13 cellular contexts compared by ENCODE assay signal in the genomic region with DNA sequence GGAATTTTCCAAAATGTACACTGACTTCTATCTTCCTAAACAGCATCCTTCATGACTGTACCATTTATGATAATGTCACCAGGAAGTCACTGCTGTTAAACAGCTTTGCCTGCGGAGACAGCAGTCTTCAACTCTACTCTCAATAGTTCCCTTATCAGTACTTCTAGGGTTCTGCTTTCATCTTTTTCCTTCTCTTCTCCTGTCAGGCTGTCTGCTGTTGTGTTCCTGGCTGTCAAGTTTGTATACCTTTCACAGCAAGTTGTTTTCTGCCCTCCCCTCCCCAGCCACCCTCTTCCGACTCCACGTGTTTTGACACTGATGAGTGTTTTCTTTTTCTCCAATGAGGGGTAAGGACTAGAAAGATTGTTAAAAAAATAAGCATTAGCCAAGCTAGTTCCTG. TPM values are rescaled to one million over a fixed set of nuclear protein-coding genes. Genes with fewer than 3 reads are reported as not detected.
DNase-seq lines count a peak whose midpoint lies in the region; ATAC-seq, FAIRE-seq and TF ChIP-seq lines count a peak whose summit lies in the region.
"Had no signal": no experiment of that assay in that cellular context is flagged by ENCODE, and none has a peak within 500 bp of the region (broad histone marks: within the 10 kb centered on the region; RNA-seq: fewer than 3 reads in every experiment).

No MANE protein-coding gene starts in this region.

- no peaks in the 10 kb centered on the region for H3K9me1 ChIP-seq in endothelial cell of umbilical vein (replicated peaks; ENCODE audit: control insufficient read depth, extremely low read depth, insufficient read depth, low read length)

- H3K4me1 ChIP-seq in endothelial cell of umbilical vein (ENCODE audit: control insufficient read depth, extremely low read depth, insufficient read depth, low read length) (peaks cover 9% of the 10 kb centered on the region), subcutaneous abdominal adipose tissue (ENCODE audit: control insufficient read depth in 5 of 5, insufficient read depth in 5 of 5, low read length in 5 of 5) (peaks cover 0 to 36% (median 33%) of the 10 kb centered on the region in 5 donors)

- peaks cover 65% of the 10 kb centered on the region for H3K4me1 Mint-ChIP-seq in activated naive CD4-positive, alpha-beta T cell treated with anti-CD3 and anti-CD28 coated beads, Interleukin-2, amount 50 U/mL, for 24 hours

- no peak for TF ChIP-seq POLR2A in endothelial cell of umbilical vein (IDR thresholded peaks at IDR 0.05; ENCODE audit: low read depth, low read length)

- H3K9me3 ChIP-seq in endothelial cell of umbilical vein (replicated peaks; ENCODE audit: control insufficient read depth, insufficient read depth, low read length), result no peaks in the 10 kb centered on the region
- H3K9me3 ChIP-seq in subcutaneous abdominal adipose tissue (ENCODE audit: control insufficient read depth in 5 of 5, low read length in 5 of 5), result no peaks in the 10 kb centered on the region
- H3K9me3 ChIP-seq: heart left ventricle had no signal

- H3K79me2 ChIP-seq in endothelial cell of umbilical vein (ENCODE audit: control insufficient read depth, insufficient read depth, low read length), result peaks cover 27% of the 10 kb centered on the region

- no peaks in the 10 kb centered on the region for H3K9me3 Mint-ChIP-seq in activated naive CD4-positive, alpha-beta T cell treated with anti-CD3 and anti-CD28 coated beads, Interleukin-2, amount 50 U/mL, for 24 hours

- H3K27ac ChIP-seq in endothelial cell of umbilical vein (ENCODE audit: insufficient read depth, low read depth, low read length) (no peak overlapping the region), subcutaneous abdominal adipose tissue (ENCODE audit: low read depth, low read length) (peak overlapping the region; percentile 63)
- H3K27ac ChIP-seq: brain microvascular endothelial cell had no signal

- no peaks in the 10 kb centered on the region for H3K27me3 Mint-ChIP-seq in activated naive CD4-positive, alpha-beta T cell treated with anti-CD3 and anti-CD28 coated beads, Interleukin-2, amount 50 U/mL, for 24 hours

- H3K27me3 ChIP-seq in endothelial cell of umbilical vein (ENCODE audit: control insufficient read depth in 2 of 2, insufficient read depth in 2 of 2, low read length in 2 of 2) (no peaks in the 10 kb centered on the region), subcutaneous abdominal adipose tissue (ENCODE audit: control insufficient read depth in 5 of 5, insufficient read depth in 4 of 5, low read length in 5 of 5) (no peaks in the 10 kb centered on the region)
- H3K27me3 ChIP-seq: brain microvascular endothelial cell, heart left ventricle had no signal

- H3K36me3 ChIP-seq in endothelial cell of umbilical vein (ENCODE audit: control insufficient read depth in 2 of 2, extremely low read depth in 1 of 2, insufficient read depth in 2 of 2, low read length in 2 of 2) (peaks cover 8 to 11% of the 10 kb centered on the region in 2 experiments), subcutaneous abdominal adipose tissue (ENCODE audit: control insufficient read depth in 5 of 5, insufficient read depth in 5 of 5, low read length in 5 of 5) (peaks cover 2 to 26% (median 20%) of the 10 kb centered on the region in 5 donors)

- dilution Hi-C loops in endothelial cell of umbilical vein (cut with MboI; ENCODE audit: extremely low pct_ligation_motif_present, low sequenced_read_pairs), result no loop called here

- no peak overlapping the region for H2AFZ ChIP-seq in endothelial cell of umbilical vein (ENCODE audit: low read depth, low read length)

- H3K4me3 Mint-ChIP-seq in activated naive CD4-positive, alpha-beta T cell treated with anti-CD3 and anti-CD28 coated beads, Interleukin-2, amount 50 U/mL, for 24 hours, result peak overlapping the region; percentile 58

- H3K4me2 ChIP-seq in endothelial cell of umbilical vein (ENCODE audit: insufficient read depth, low read length), result peak overlapping the region; percentile 96

- no TSS peak for BruUV-seq in endothelial cell of umbilical vein (replicated peaks; lab: Mats Ljungman, UMichigan)

- no peak for TF ChIP-seq CTCF in endothelial cell of umbilical vein (IDR thresholded peaks at IDR 0.05; ENCODE audit: extremely low read depth in 1 of 2, insufficient read depth in 1 of 2, low read depth in 1 of 2, low read length in 2 of 2)

- H3K4me3 ChIP-seq in endothelial cell of umbilical vein (replicated peaks in 1 of 3; ENCODE audit: insufficient read depth in 1 of 3, low read depth in 1 of 3, low read length in 3 of 3) (no peak overlapping the region), subcutaneous abdominal adipose tissue (ENCODE audit: low read depth in 1 of 5, low read length in 5 of 5) (no peak overlapping the region)

- H4K20me1 ChIP-seq in endothelial cell of umbilical vein (replicated peaks; ENCODE audit: control insufficient read depth, extremely low read depth, insufficient read depth, low read length), result no peaks in the 10 kb centered on the region

- H3K9ac ChIP-seq in endothelial cell of umbilical vein (replicated peaks; ENCODE audit: extremely low read depth, insufficient read depth, low read length), result no peak overlapping the region
- H3K9ac ChIP-seq in subcutaneous abdominal adipose tissue (ENCODE audit: low read length in 5 of 5), result peak overlapping the region in 1 of 5 donors; percentile 4

- CTCF ChIA-PET in endothelial cell of umbilical vein (lab: Charles Lee), result no interaction called here

- FAIRE-seq in endothelial cell of umbilical vein (lab: Jason Lieb, UNC), result no peak
- FAIRE-seq: GM18507 had no signal

- ATAC-seq in SK-N-SH treated with all-trans-retinoic acid at 6 μM for 48 hours, result no peak
- no peak for ATAC-seq in HG02642 (IDR thresholded peaks at IDR 0.05; ENCODE audit: poor library complexity, unreplicated experiment)
- ATAC-seq in Right ventricle myocardium superior (ENCODE audit: poor library complexity), result no peak
- ATAC-seq: heart left ventricle had no signal

- no peak for DNase-seq in activated naive CD4-positive, alpha-beta T cell treated with Interleukin-2 at 50 U/mL for 16 hours
- no peak for DNase-seq in endothelial cell of umbilical vein (ENCODE audit: low read depth, low spot score)
- no peak for DNase-seq in hippocampal formation (lab: John Stamatoyannopoulos, UW)
- DNase-seq in Right ventricle myocardium superior, result no peak
- DNase-seq: brain microvascular endothelial cell, C1 segment of cervical spinal cord, heart left ventricle, NCI-H524 treated with DMSO at 0.1 percent for 48 hours had no signal

- POLR2A ChIA-PET in endothelial cell of umbilical vein (lab: Charles Lee), result no interaction called here

- peaks cover 22% of the 10 kb centered on the region for H3K36me3 Mint-ChIP-seq in activated naive CD4-positive, alpha-beta T cell treated with anti-CD3 and anti-CD28 coated beads, Interleukin-2, amount 50 U/mL, for 24 hours

- intact Hi-C loops in endothelial cell of umbilical vein (cut with micrococcal nuclease) (no loop called here), Right ventricle myocardium superior (cut with DNase I) (no loop called here)

- peak overlapping the region; percentile 8 for H3K27ac Mint-ChIP-seq in activated naive CD4-positive, alpha-beta T cell treated with anti-CD3 and anti-CD28 coated beads, Interleukin-2, amount 50 U/mL, for 24 hours

TF ChIP-seq in SK-N-SH treated with all-trans-retinoic acid at 6 μM for 48 hours, 23 proteins besides CTCF, POLR2A, EP300 and RAD21:
- no peak for TF ChIP-seq ZFP3 (CRISPR knock-in tag; IDR thresholded peaks at IDR 0.05)
- peak; percentile 37; the same call in 1 of the 2 replicates for TF ChIP-seq ZNF70 (CRISPR knock-in tag; IDR thresholded peaks at IDR 0.05)

TF ChIP-seq in endothelial cell of umbilical vein, 7 proteins besides CTCF, POLR2A, EP300 and RAD21 (continues in another document):
- TF ChIP-seq POLR2AphosphoS5 (IDR thresholded peaks at IDR 0.05; ENCODE audit: insufficient read depth, low read depth, low read length) (no peak), FOS (IDR thresholded peaks at IDR 0.05; ENCODE audit: borderline replicate concordance, insufficient read depth, low read length) (no peak), JUN (IDR thresholded peaks at IDR 0.05; ENCODE audit: borderline replicate concordance, insufficient read depth, insufficient read length, low read depth) (no peak), MAX (IDR thresholded peaks at IDR 0.05; ENCODE audit: insufficient read depth, insufficient read length) (no peak)

RNA-seq across cellular contexts. Expression of gene UPF3A, which starts 2.2 kb away (rescaled TPM):
- total RNA-seq in endothelial cell of umbilical vein (74.4 and 75.4 TPM in 2 replicates), Right ventricle myocardium superior (24.2 TPM)
- polyA plus RNA-seq in endothelial cell of umbilical vein, result 35.2 and 37.2 TPM in 2 replicates
- 38.7 and 39.2 TPM in 2 replicates for polyA plus RNA-seq in endothelial cell of umbilical vein (2011; cell fraction: cytosol; rRNA removed)
- polyA plus RNA-seq in endothelial cell of umbilical vein (2011; cell fraction: nucleus; rRNA removed), result 111 and 145 TPM in 2 replicates
- 49.3 and 52.6 TPM in 2 replicates for polyA plus RNA-seq in endothelial cell of umbilical vein (2012)
- 21.2 and 26.4 TPM in 2 replicates for polyA minus RNA-seq in endothelial cell of umbilical vein
- 19.4 TPM for polyA minus RNA-seq in endothelial cell of umbilical vein (2011; cell fraction: cytosol; rRNA and poly(A)+ RNA removed)
- polyA minus RNA-seq in endothelial cell of umbilical vein (2011; cell fraction: nucleus; rRNA and poly(A)+ RNA removed), result 32.5 and 34.1 TPM in 2 replicates

RNA-seq across cellular contexts. Expression of gene CHAMP1, which starts 30.7 kb away (rescaled TPM):
- total RNA-seq in endothelial cell of umbilical vein (21.2 and 24.1 TPM in 2 replicates), Right ventricle myocardium superior (8.2 TPM)
- polyA plus RNA-seq in endothelial cell of umbilical vein, result 14.7 and 19.2 TPM in 2 replicates
- polyA plus RNA-seq in endothelial cell of umbilical vein (2011; cell fraction: cytosol; rRNA removed), result 17.8 and 19.8 TPM in 2 replicates
- 9.7 and 12.8 TPM in 2 replicates for polyA plus RNA-seq in endothelial cell of umbilical vein (2011; cell fraction: nucleus; rRNA removed)
- 13.9 and 20.2 TPM in 2 replicates for polyA plus RNA-seq in endothelial cell of umbilical vein (2012)
- polyA minus RNA-seq in endothelial cell of umbilical vein, result 5.9 and 7.1 TPM in 2 replicates
- polyA minus RNA-seq in endothelial cell of umbilical vein (2011; cell fraction: cytosol; rRNA and poly(A)+ RNA removed), result 28.5 TPM
- 7.3 and 10.2 TPM in 2 replicates for polyA minus RNA-seq in endothelial cell of umbilical vein (2011; cell fraction: nucleus; rRNA and poly(A)+ RNA removed)

RNA-seq across cellular contexts. Expression of gene CDC16, which starts 48.9 kb away (rescaled TPM):
- 77.1 and 83.3 TPM in 2 replicates for total RNA-seq in endothelial cell of umbilical vein
- 39.2 and 41.6 TPM in 2 replicates for polyA plus RNA-seq in endothelial cell of umbilical vein
- polyA plus RNA-seq in endothelial cell of umbilical vein (2011; cell fraction: cytosol; rRNA removed), result 41.9 and 47.2 TPM in 2 replicates
- 164 and 183 TPM in 2 replicates for polyA plus RNA-seq in endothelial cell of umbilical vein (2011; cell fraction: nucleus; rRNA removed)
- 69.9 and 74.9 TPM in 2 replicates for polyA plus RNA-seq in endothelial cell of umbilical vein (2012)
- 60.6 and 68.8 TPM in 2 replicates for polyA minus RNA-seq in endothelial cell of umbilical vein
- 20.4 TPM for polyA minus RNA-seq in endothelial cell of umbilical vein (2011; cell fraction: cytosol; rRNA and poly(A)+ RNA removed)
- 72.4 and 106 TPM in 2 replicates for polyA minus RNA-seq in endothelial cell of umbilical vein (2011; cell fraction: nucleus; rRNA and poly(A)+ RNA removed)
- 34.2 TPM for total RNA-seq in Right ventricle myocardium superior
